8 cellular contexts compared by ENCODE assay signal in genomic region chr7:2934211-2934731, GRCh38.
A peak's percentile ranks its signal among the peaks of the same experiment; 100 is the strongest.
DNase-seq lines count a peak whose midpoint lies in the region; ATAC-seq and TF ChIP-seq lines count a peak whose summit lies in the region.

No MANE protein-coding gene starts in this region.

- DNase-seq in Caki2 (ENCODE audit: low read depth), result peak; percentile 39
- peak; percentile 14 for DNase-seq in MV-4-11 (lab: John Stamatoyannopoulos, UW)
- DNase-seq in choroid plexus epithelial cell (ENCODE audit: low read depth), result peak; percentile 77
- DNase-seq in posterior vena cava (ENCODE audit: low spot score), result peak; percentile 73
- no peak for DNase-seq in germinal center (ENCODE audit: low spot score)
- no peak for DNase-seq in SIG-M5 treated with dmso at 0.1 percent for 504 hours (lab: John Stamatoyannopoulos, UW; ENCODE audit: unreplicated experiment)
- DNase-seq in COR-L47 (lab: John Stamatoyannopoulos, UW), result no peak

- TF ChIP-seq CTCF in choroid plexus epithelial cell (conservative IDR thresholded peaks at IDR 0.05; ENCODE audit: low read depth, low read length), result peak; percentile 27

- intact Hi-C loops in posterior vena cava (cut with DNase I), result no loop called here

- in situ Hi-C loops in Caki2 (cut with HindIII; ENCODE audit: low pct_unique_long_range_greater_than_20kb, low sequenced_read_pairs), result no loop called here

- no peak for TF ChIP-seq POLR2A in GM18505 (IDR thresholded peaks at IDR 0.05; ENCODE audit: borderline replicate concordance, extremely low read depth, insufficient read depth, insufficient read length)

- no peak overlapping the region for H3K4me3 ChIP-seq in choroid plexus epithelial cell (ENCODE audit: low read depth, low read length)

- ATAC-seq in GM18505 (IDR thresholded peaks at IDR 0.05; ENCODE audit: unreplicated experiment), result no peak

Comparison
In these comparisons a context has a peak if more than half of its experiments do, and no peak if none do; other contexts are left out.
1. DNase-seq: peak in Caki2 (single experiment), MV-4-11 (single experiment), choroid plexus epithelial cell (single experiment) and posterior vena cava (single experiment); none in germinal center (single experiment), SIG-M5 treated with dmso at 0.1 percent for 504 hours (single experiment) and COR-L47 (single experiment).